Comparison of ENCODE assay signal across 4 cellular contexts in the genomic region with DNA sequence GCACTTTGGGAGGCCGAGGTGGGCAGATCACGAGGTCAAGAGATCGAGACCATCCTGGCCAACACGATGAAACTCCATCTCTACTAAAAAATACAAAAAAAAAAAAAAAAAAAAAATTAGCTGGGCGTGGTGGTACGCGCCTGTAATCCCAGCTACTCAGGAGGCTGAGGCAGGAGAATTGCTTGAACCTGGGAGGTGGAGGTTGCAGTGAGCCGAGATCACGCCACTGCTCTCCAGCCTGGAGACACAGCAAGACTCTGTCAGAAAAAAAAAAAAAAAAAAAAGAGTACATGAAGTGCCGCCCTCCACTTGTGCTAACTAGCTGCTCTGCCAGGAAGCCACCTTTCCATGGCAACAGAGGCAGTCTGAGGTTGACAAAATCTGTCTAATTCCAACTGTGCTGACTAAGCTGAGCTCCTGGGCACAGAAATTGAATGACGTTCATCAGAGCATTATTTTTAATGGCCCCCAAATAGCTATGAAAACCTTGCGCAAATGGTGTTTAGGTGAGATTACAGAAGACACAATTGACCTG. TPM values are rescaled to one million over a fixed set of nuclear protein-coding genes. Genes with fewer than 3 reads are reported as not detected.
DNase-seq lines count a peak whose midpoint lies in the region; ATAC-seq lines count a peak whose summit lies in the region.
"Not testable (repeated sequence)": the region's sequence is repeated elsewhere in the genome, so short reads cannot be mapped to it uniquely, and the experiment has no call there.

No MANE protein-coding gene starts in this region.

- peaks cover 43% of the 10 kb centered on the region for H3K4me1 Mint-ChIP-seq in T-helper 1 cell treated with Interleukin-12 subunit alpha and Interleukin-12 subunit beta and Interleukin-4 antibody, amounts not matched to agents 30 μg/mL and 1 μg/mL, for 36 hours (ENCODE audit: low read depth)
- H3K4me1 Mint-ChIP-seq in natural killer cell treated with Interleukin-12 subunit alpha and Interleukin-12 subunit beta and Interleukin-15 and Interleukin-18, amount 100 ng/mL, for 72 hours (ENCODE audit: low read depth in 2 of 2): peaks cover 29 to 37% of the 10 kb centered on the region in 2 donors

- not testable (repeated sequence) for ATAC-seq in natural killer cell treated with Interleukin-12 subunit alpha and Interleukin-12 subunit beta and Interleukin-15 and Interleukin-18, amount 100 ng/mL, for 72 hours

- H3K27ac Mint-ChIP-seq in T-helper 1 cell treated with Interleukin-12 subunit alpha and Interleukin-12 subunit beta and Interleukin-4 antibody, amounts not matched to agents 30 μg/mL and 1 μg/mL, for 36 hours: not testable (repeated sequence)
- peak overlapping the region; percentile 43 to 53 for H3K27ac Mint-ChIP-seq in natural killer cell treated with Interleukin-12 subunit alpha and Interleukin-12 subunit beta and Interleukin-15 and Interleukin-18, amount 100 ng/mL, for 72 hours

- not testable (repeated sequence) for H3K27me3 Mint-ChIP-seq in T-helper 1 cell treated with Interleukin-12 subunit alpha and Interleukin-12 subunit beta and Interleukin-4 antibody, amounts not matched to agents 30 μg/mL and 1 μg/mL, for 36 hours (ENCODE audit: low read depth); natural killer cell treated with Interleukin-12 subunit alpha and Interleukin-12 subunit beta and Interleukin-15 and Interleukin-18, amount 100 ng/mL, for 72 hours

- peaks cover 58% of the 10 kb centered on the region for H3K36me3 Mint-ChIP-seq in T-helper 1 cell treated with Interleukin-12 subunit alpha and Interleukin-12 subunit beta and Interleukin-4 antibody, amounts not matched to agents 30 μg/mL and 1 μg/mL, for 36 hours (ENCODE audit: low read depth)
- peaks cover 24% of the 10 kb centered on the region for H3K36me3 Mint-ChIP-seq in natural killer cell treated with Interleukin-12 subunit alpha and Interleukin-12 subunit beta and Interleukin-15 and Interleukin-18, amount 100 ng/mL, for 72 hours

- H3K4me3 Mint-ChIP-seq in T-helper 1 cell treated with Interleukin-12 subunit alpha and Interleukin-12 subunit beta and Interleukin-4 antibody, amounts not matched to agents 30 μg/mL and 1 μg/mL, for 36 hours: peak overlapping the region; percentile 10
- peak overlapping the region; percentile 66 for H3K4me3 Mint-ChIP-seq in natural killer cell treated with Interleukin-12 subunit alpha and Interleukin-12 subunit beta and Interleukin-15 and Interleukin-18, amount 100 ng/mL, for 72 hours

- DNase-seq in DMS53 (lab: John Stamatoyannopoulos, UW) (peak; percentile 16), astrocyte of the hippocampus (ENCODE audit: low read depth, low spot score) (peak; percentile 71)
- not testable (repeated sequence) for DNase-seq in natural killer cell treated with Interleukin-12 subunit alpha and Interleukin-12 subunit beta and Interleukin-15 and Interleukin-18, amount 100 ng/mL, for 72 hours (ENCODE audit: low spot score)

- H3K9me3 Mint-ChIP-seq in T-helper 1 cell treated with Interleukin-12 subunit alpha and Interleukin-12 subunit beta and Interleukin-4 antibody, amounts not matched to agents 30 μg/mL and 1 μg/mL, for 36 hours; natural killer cell treated with Interleukin-12 subunit alpha and Interleukin-12 subunit beta and Interleukin-15 and Interleukin-18, amount 100 ng/mL, for 72 hours: not testable (repeated sequence)

RNA-seq across cellular contexts. Expression of a gene that starts 3.1 kb away (rescaled TPM):
- total RNA-seq in natural killer cell treated with Interleukin-12 subunit alpha and Interleukin-12 subunit beta and Interleukin-15 and Interleukin-18, amount 100 ng/mL, for 72 hours: 100 to 1,000 TPM; 173 to 271 TPM

RNA-seq across cellular contexts. Expression of a gene that starts 15.9 kb away (rescaled TPM):
- 10 to 100 TPM; 54.1 to 64.7 TPM for total RNA-seq in natural killer cell treated with Interleukin-12 subunit alpha and Interleukin-12 subunit beta and Interleukin-15 and Interleukin-18, amount 100 ng/mL, for 72 hours

RNA-seq across cellular contexts. Expression of a gene that starts 16.4 kb away (rescaled TPM):
- total RNA-seq in natural killer cell treated with Interleukin-12 subunit alpha and Interleukin-12 subunit beta and Interleukin-15 and Interleukin-18, amount 100 ng/mL, for 72 hours: 100 to 1,000 TPM in 1 of 2 donors, 10 to 100 TPM in 1; 82.1 to 118 TPM

RNA-seq across cellular contexts. Expression of a gene that starts 32.9 kb away (rescaled TPM):
- 10 to 100 TPM; 26.5 to 57.0 TPM for total RNA-seq in natural killer cell treated with Interleukin-12 subunit alpha and Interleukin-12 subunit beta and Interleukin-15 and Interleukin-18, amount 100 ng/mL, for 72 hours

RNA-seq across cellular contexts. Expression of a gene that starts 50.1 kb away (rescaled TPM):
- 100 to 1,000 TPM; 102 to 128 TPM for total RNA-seq in natural killer cell treated with Interleukin-12 subunit alpha and Interleukin-12 subunit beta and Interleukin-15 and Interleukin-18, amount 100 ng/mL, for 72 hours
